In genomic region chr14:77319416-77319815, GRCh38 we compare ENCODE assay signal across 1 cellular context.
TF ChIP-seq lines count a peak whose summit lies in the region.

No MANE protein-coding gene starts in this region.

TF ChIP-seq in GM23338, 12 proteins besides CTCF, POLR2A, EP300 and RAD21 (continued from another document):
- TF ChIP-seq ZNF462 (CRISPR knock-in tag; IDR thresholded peaks at IDR 0.05) (no peak), STAT1 (IDR thresholded peaks at IDR 0.05; ENCODE audit: unreplicated experiment) (no peak), ETS1 (IDR thresholded peaks at IDR 0.05) (no peak), ZNF114 (CRISPR knock-in tag; IDR thresholded peaks at IDR 0.05) (no peak), EZH2 (IDR thresholded peaks at IDR 0.05; ENCODE audit: low read depth, unreplicated experiment) (no peak), ZNF331 (CRISPR knock-in tag; IDR thresholded peaks at IDR 0.05; ENCODE audit: low read depth) (no peak), REST (IDR thresholded peaks at IDR 0.05; ENCODE audit: unreplicated experiment) (no peak), JUNB (IDR thresholded peaks at IDR 0.05; ENCODE audit: unreplicated experiment) (no peak), CREB1 (CRISPR knock-in tag; IDR thresholded peaks at IDR 0.05; ENCODE audit: low read depth) (no peak)
TF ChIP-seq in GM23338: peak in this region for 0.
